Comparison of ENCODE assay signal across 1 cellular context in genomic region chr22:38728899-38729796, GRCh38.
A peak's percentile ranks its signal among the peaks of the same experiment; 100 is the strongest.
TF ChIP-seq lines count a peak whose summit lies in the region.

No MANE protein-coding gene starts in this region.

TF ChIP-seq in HepG2, 621 proteins besides CTCF, POLR2A, EP300 and RAD21 (continues in another document):
- TF ChIP-seq ZNF781 (CRISPR knock-in tag; IDR thresholded peaks at IDR 0.05; ENCODE audit: borderline replicate concordance, not compliant biosample characterization) = no peak
- peak; percentile 66; the same call in 1 of the 2 replicates for TF ChIP-seq HNF4G (IDR thresholded peaks at IDR 0.05; ENCODE audit: borderline replicate concordance, low read depth, low read length)
- TF ChIP-seq HNF4G (CRISPR knock-in tag; IDR thresholded peaks at IDR 0.05; ENCODE audit: borderline replicate concordance, low read depth) = no peak
- TF ChIP-seq MIXL1 (CRISPR knock-in tag; IDR thresholded peaks at IDR 0.05) = no peak
- peak; percentile 30; the same call in 1 of the 2 replicates for TF ChIP-seq HOXA3 (CRISPR knock-in tag; IDR thresholded peaks at IDR 0.05)
- TF ChIP-seq NFE2L2 (IDR thresholded peaks at IDR 0.05; ENCODE audit: low read length) = no peak
- no peak for TF ChIP-seq CENPBD1 (CRISPR knock-in tag; IDR thresholded peaks at IDR 0.05; ENCODE audit: borderline replicate concordance, low read depth)
- peak; percentile 82; the same call in 1 of the 2 replicates for TF ChIP-seq THAP7 (CRISPR knock-in tag; IDR thresholded peaks at IDR 0.05)
- no peak for TF ChIP-seq NR3C1 (CRISPR knock-in tag; IDR thresholded peaks at IDR 0.05)
- TF ChIP-seq ZNF30 (CRISPR knock-in tag; IDR thresholded peaks at IDR 0.05) = no peak
- no peak for TF ChIP-seq NONO (IDR thresholded peaks at IDR 0.05)
- TF ChIP-seq NONO (CRISPR knock-in tag; conservative IDR thresholded peaks at IDR 0.05) = peak; percentile 37; the same call in 1 of the 2 replicates
- TF ChIP-seq PHF21A (CRISPR knock-in tag; IDR thresholded peaks at IDR 0.05) = peak; percentile 22; the same call in 1 of the 2 replicates
- no peak for TF ChIP-seq CC2D1A (CRISPR knock-in tag; IDR thresholded peaks at IDR 0.05)
- 0 out of 2 replicates have a peak, but pooled peaks have one; percentile 23 for TF ChIP-seq MEIS2 (CRISPR knock-in tag; IDR thresholded peaks at IDR 0.05)
- TF ChIP-seq CEBPB (IDR thresholded peaks at IDR 0.05; ENCODE audit: borderline replicate concordance, low read depth, low read length) = no peak
- TF ChIP-seq ZNF614 (CRISPR knock-in tag; IDR thresholded peaks at IDR 0.05; ENCODE audit: borderline replicate concordance) = no peak
- TF ChIP-seq ZNF121 (CRISPR knock-in tag; IDR thresholded peaks at IDR 0.05) = no peak
- TF ChIP-seq, protein P1, sequence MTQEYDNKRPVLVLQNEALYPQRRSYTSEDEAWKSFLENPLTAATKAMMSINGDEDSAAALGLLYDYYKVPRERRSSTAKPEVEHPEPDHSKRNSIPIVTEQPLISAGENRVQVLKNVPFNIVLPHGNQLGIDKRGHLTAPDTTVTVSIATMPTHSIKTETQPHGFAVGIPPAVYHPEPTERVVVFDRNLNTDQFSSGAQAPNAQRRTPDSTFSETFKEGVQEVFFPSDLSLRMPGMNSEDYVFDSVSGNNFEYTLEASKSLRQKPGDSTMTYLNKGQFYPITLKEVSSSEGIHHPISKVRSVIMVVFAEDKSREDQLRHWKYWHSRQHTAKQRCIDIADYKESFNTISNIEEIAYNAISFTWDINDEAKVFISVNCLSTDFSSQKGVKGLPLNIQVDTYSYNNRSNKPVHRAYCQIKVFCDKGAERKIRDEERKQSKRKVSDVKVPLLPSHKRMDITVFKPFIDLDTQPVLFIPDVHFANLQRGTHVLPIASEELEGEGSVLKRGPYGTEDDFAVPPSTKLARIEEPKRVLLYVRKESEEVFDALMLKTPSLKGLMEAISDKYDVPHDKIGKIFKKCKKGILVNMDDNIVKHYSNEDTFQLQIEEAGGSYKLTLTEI (CRISPR knock-in tag; conservative IDR thresholded peaks at IDR 0.05) = no peak
- no peak for TF ChIP-seq EED (CRISPR knock-in tag; IDR thresholded peaks at IDR 0.05)
- TF ChIP-seq PATZ1 (CRISPR knock-in tag; IDR thresholded peaks at IDR 0.05) = peak; percentile 40; the same call in 1 of the 2 replicates
- TF ChIP-seq SYNCRIP (IDR thresholded peaks at IDR 0.05; ENCODE audit: insufficient read depth, low read depth, low read length) = no peak
- TF ChIP-seq TBX2 (CRISPR knock-in tag; IDR thresholded peaks at IDR 0.05; ENCODE audit: borderline replicate concordance) = 0 out of 2 replicates have a peak, but pooled peaks have one; percentile 26
- TF ChIP-seq MED8 (CRISPR knock-in tag; IDR thresholded peaks at IDR 0.05; ENCODE audit: insufficient replicate concordance) = no peak
- TF ChIP-seq, protein P2, sequence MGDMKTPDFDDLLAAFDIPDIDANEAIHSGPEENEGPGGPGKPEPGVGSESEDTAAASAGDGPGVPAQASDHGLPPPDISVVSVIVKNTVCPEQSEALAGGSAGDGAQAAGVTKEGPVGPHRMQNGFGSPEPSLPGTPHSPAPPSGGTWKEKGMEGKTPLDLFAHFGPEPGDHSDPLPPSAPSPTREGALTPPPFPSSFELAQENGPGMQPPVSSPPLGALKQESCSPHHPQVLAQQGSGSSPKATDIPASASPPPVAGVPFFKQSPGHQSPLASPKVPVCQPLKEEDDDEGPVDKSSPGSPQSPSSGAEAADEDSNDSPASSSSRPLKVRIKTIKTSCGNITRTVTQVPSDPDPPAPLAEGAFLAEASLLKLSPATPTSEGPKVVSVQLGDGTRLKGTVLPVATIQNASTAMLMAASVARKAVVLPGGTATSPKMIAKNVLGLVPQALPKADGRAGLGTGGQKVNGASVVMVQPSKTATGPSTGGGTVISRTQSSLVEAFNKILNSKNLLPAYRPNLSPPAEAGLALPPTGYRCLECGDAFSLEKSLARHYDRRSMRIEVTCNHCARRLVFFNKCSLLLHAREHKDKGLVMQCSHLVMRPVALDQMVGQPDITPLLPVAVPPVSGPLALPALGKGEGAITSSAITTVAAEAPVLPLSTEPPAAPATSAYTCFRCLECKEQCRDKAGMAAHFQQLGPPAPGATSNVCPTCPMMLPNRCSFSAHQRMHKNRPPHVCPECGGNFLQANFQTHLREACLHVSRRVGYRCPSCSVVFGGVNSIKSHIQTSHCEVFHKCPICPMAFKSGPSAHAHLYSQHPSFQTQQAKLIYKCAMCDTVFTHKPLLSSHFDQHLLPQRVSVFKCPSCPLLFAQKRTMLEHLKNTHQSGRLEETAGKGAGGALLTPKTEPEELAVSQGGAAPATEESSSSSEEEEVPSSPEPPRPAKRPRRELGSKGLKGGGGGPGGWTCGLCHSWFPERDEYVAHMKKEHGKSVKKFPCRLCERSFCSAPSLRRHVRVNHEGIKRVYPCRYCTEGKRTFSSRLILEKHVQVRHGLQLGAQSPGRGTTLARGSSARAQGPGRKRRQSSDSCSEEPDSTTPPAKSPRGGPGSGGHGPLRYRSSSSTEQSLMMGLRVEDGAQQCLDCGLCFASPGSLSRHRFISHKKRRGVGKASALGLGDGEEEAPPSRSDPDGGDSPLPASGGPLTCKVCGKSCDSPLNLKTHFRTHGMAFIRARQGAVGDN (CRISPR knock-in tag; IDR thresholded peaks at IDR 0.05) = peak; percentile 80
- no peak for TF ChIP-seq ZFP36L1 (CRISPR knock-in tag; IDR thresholded peaks at IDR 0.05)
- 0 out of 2 replicates have a peak, but pooled peaks have one; percentile 22 for TF ChIP-seq ZNF792 (CRISPR knock-in tag; IDR thresholded peaks at IDR 0.05)
- TF ChIP-seq ZNF263 (CRISPR knock-in tag; IDR thresholded peaks at IDR 0.05) = 0 out of 2 replicates have a peak, but pooled peaks have one; percentile 50
- TF ChIP-seq, protein P3, sequence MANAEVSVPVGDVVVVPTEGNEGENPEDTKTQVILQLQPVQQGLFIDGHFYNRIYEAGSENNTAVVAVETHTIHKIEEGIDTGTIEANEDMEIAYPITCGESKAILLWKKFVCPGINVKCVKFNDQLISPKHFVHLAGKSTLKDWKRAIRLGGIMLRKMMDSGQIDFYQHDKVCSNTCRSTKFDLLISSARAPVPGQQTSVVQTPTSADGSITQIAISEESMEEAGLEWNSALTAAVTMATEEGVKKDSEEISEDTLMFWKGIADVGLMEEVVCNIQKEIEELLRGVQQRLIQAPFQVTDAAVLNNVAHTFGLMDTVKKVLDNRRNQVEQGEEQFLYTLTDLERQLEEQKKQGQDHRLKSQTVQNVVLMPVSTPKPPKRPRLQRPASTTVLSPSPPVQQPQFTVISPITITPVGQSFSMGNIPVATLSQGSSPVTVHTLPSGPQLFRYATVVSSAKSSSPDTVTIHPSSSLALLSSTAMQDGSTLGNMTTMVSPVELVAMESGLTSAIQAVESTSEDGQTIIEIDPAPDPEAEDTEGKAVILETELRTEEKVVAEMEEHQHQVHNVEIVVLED (CRISPR knock-in tag; IDR thresholded peaks at IDR 0.05; ENCODE audit: borderline replicate concordance) = no peak
- no peak for TF ChIP-seq ZNF281 (CRISPR knock-in tag; IDR thresholded peaks at IDR 0.05; ENCODE audit: borderline replicate concordance)
- TF ChIP-seq MIER3 (CRISPR knock-in tag; IDR thresholded peaks at IDR 0.05; ENCODE audit: borderline replicate concordance) = no peak
- no peak for TF ChIP-seq ZBTB40 (IDR thresholded peaks at IDR 0.05)
- TF ChIP-seq ZBTB40 (CRISPR knock-in tag; IDR thresholded peaks at IDR 0.05) = no peak
- no peak for TF ChIP-seq NFRKB (IDR thresholded peaks at IDR 0.05)
- TF ChIP-seq IKZF1 (IDR thresholded peaks at IDR 0.05) = no peak
